Comparison of ENCODE assay signal across 29 cellular contexts in genomic region chr9:8251566-8251965, GRCh38.
A peak's percentile ranks its signal among the peaks of the same experiment; 100 is the strongest.
DNase-seq lines count a peak whose midpoint lies in the region; ATAC-seq, FAIRE-seq and TF ChIP-seq lines count a peak whose summit lies in the region.
"Had no signal": no experiment of that assay in that cellular context is flagged by ENCODE, and none has a peak within 500 bp of the region (broad histone marks: within the 10 kb centered on the region; RNA-seq: fewer than 3 reads in every experiment).

No MANE protein-coding gene starts in this region.

- H3K9ac ChIP-seq in trophoblast cell (ENCODE audit: low read length), result no peak overlapping the region
- H3K9ac ChIP-seq: BLaER1 had no signal

- peaks cover 8% of the 10 kb centered on the region for H3K27me3 Mint-ChIP-seq in nephron progenitor cell (ENCODE audit: low read depth, poor library complexity)

- no peak overlapping the region for H3K4me3 Mint-ChIP-seq in nephron progenitor cell
- H3K4me3 Mint-ChIP-seq: CD4-positive, CD25-positive, alpha-beta regulatory T cell; T-helper 1 cell treated with Interleukin-12 subunit alpha and Interleukin-12 subunit beta and Interleukin-4 antibody, amounts not matched to agents 30 μg/mL and 1 μg/mL, for 36 hours had no signal

- H3K79me1 ChIP-seq in trophoblast cell (ENCODE audit: low read length), result no peaks in the 10 kb centered on the region

- H3K79me2 ChIP-seq in trophoblast cell (ENCODE audit: control insufficient read depth, insufficient read depth, low read length, poor library complexity), result no peaks in the 10 kb centered on the region

- no peak overlapping the region for H3K14ac ChIP-seq in trophoblast cell (ENCODE audit: low read length)

- H2AK5ac ChIP-seq in trophoblast cell (ENCODE audit: low read length), result no peak overlapping the region

- peaks cover 6% of the 10 kb centered on the region for H3K4me1 Mint-ChIP-seq in nephron progenitor cell
- H3K4me1 Mint-ChIP-seq: CD4-positive, CD25-positive, alpha-beta regulatory T cell had no signal

- no peak overlapping the region for H3K18ac ChIP-seq in trophoblast cell (ENCODE audit: low read length)

- no peak overlapping the region for H3K4me2 ChIP-seq in trophoblast cell (ENCODE audit: low read length)
- H3K4me2 ChIP-seq: BLaER1 had no signal

- no peak overlapping the region for H3K4me3 ChIP-seq in bronchial epithelial cell (ENCODE audit: low read depth, low read length)
- no peak overlapping the region for H3K4me3 ChIP-seq in trophoblast cell (ENCODE audit: low read depth, low read length)
- H3K4me3 ChIP-seq: BLaER1, GM12878, K562, SK-N-MC had no signal

- FAIRE-seq in bronchial epithelial cell (lab: Jason Lieb, UNC), result peak; percentile 7
- FAIRE-seq: A204.1, GM12878, HTR-8/SVneo, K562, RCC 7860 had no signal

- no peak overlapping the region for H3K23ac ChIP-seq in trophoblast cell (ENCODE audit: low read length)

- no peak overlapping the region for H2BK12ac ChIP-seq in trophoblast cell (ENCODE audit: low read length)

- H2BK5ac ChIP-seq in trophoblast cell (ENCODE audit: low read depth, low read length, poor library complexity), result no peak overlapping the region

- H2AFZ ChIP-seq in trophoblast cell (ENCODE audit: insufficient read depth, low read length, poor library complexity), result no peak overlapping the region

- no peaks in the 10 kb centered on the region for H3K4me1 ChIP-seq in trophoblast cell (ENCODE audit: control insufficient read depth in 1 of 2, insufficient read depth in 2 of 2, low read length in 2 of 2)
- H3K4me1 ChIP-seq: BLaER1 had no signal

- H3K9me3 Mint-ChIP-seq in nephron progenitor cell, result no peaks in the 10 kb centered on the region
- H3K9me3 Mint-ChIP-seq: T-helper 1 cell treated with Interleukin-12 subunit alpha and Interleukin-12 subunit beta and Interleukin-4 antibody, amounts not matched to agents 30 μg/mL and 1 μg/mL, for 36 hours had no signal

- H3K9me3 ChIP-seq in trophoblast cell (ENCODE audit: insufficient read depth, low read depth, low read length), result no peaks in the 10 kb centered on the region
- H3K9me3 ChIP-seq: BLaER1 had no signal

- no peak overlapping the region for H2BK120ac ChIP-seq in trophoblast cell (ENCODE audit: insufficient read depth, low read length, poor library complexity)

- DNase-seq in G401 (ENCODE audit: low spot score) (peak; percentile 83), NCI-H146 (lab: John Stamatoyannopoulos, UW) (peak; percentile 81), bronchial epithelial cell (ENCODE audit: low read depth) (no peak), nephron progenitor cell (no peak), trophoblast cell (no peak), DMS153 treated with DMSO at 0.1 percent for 48 hours (lab: John Stamatoyannopoulos, UW; ENCODE audit: unreplicated experiment) (no peak)
- DNase-seq: CD4-positive, CD25-positive, alpha-beta regulatory T cell; DMS153; GDM1; GOT3; Kasumi-1; MV-4-11; NCI-H1105; NCI-H187; NCI-H2081 treated with DMSO at 0.1 percent for 48 hours; NCI-H526 treated with DMSO at 0.1 percent for 48 hours; SIG-M5; SW 1271 had no signal

- H4K8ac ChIP-seq in trophoblast cell (ENCODE audit: low read depth, low read length), result no peak overlapping the region

- no peak for TF ChIP-seq CTCF in bronchial epithelial cell (IDR thresholded peaks at IDR 0.05; ENCODE audit: insufficient read depth, low read length, severe bottlenecking)
- TF ChIP-seq CTCF in nephron progenitor cell (IDR thresholded peaks at IDR 0.05), result no peak

- no peaks in the 10 kb centered on the region for H3K27me3 ChIP-seq in bronchial epithelial cell (ENCODE audit: control insufficient read depth, insufficient read depth, low read length)
- H3K27me3 ChIP-seq in trophoblast cell (ENCODE audit: insufficient read depth, low read length), result no peaks in the 10 kb centered on the region
- H3K27me3 ChIP-seq: BLaER1 had no signal

- no peak overlapping the region for H4K12ac ChIP-seq in trophoblast cell (ENCODE audit: low read depth, low read length)

- no peaks in the 10 kb centered on the region for H3K36me3 Mint-ChIP-seq in nephron progenitor cell (ENCODE audit: low read depth)
- H3K36me3 Mint-ChIP-seq: CD4-positive, CD25-positive, alpha-beta regulatory T cell had no signal

- in situ Hi-C loops in G401 (cut with HindIII; ENCODE audit: low sequenced_read_pairs), result no loop called here

- ATAC-seq in HG03460 (IDR thresholded peaks at IDR 0.05; ENCODE audit: unreplicated experiment) (no peak), HG02571 (IDR thresholded peaks at IDR 0.05; ENCODE audit: unreplicated experiment) (no peak)
- ATAC-seq: GM12878, HCT116, K562 had no signal

- no peak overlapping the region for H3K27ac ChIP-seq in trophoblast cell (ENCODE audit: low read depth, low read length)
- H3K27ac ChIP-seq: BLaER1, SK-N-MC had no signal

- no peak overlapping the region for H3K4ac ChIP-seq in trophoblast cell (ENCODE audit: low read depth, low read length)

- H3K36me3 ChIP-seq in bronchial epithelial cell (ENCODE audit: control insufficient read depth, insufficient read depth, low read length), result no peaks in the 10 kb centered on the region
- H3K36me3 ChIP-seq in trophoblast cell (ENCODE audit: control insufficient read depth in 1 of 2, insufficient read depth in 2 of 2, low read length in 2 of 2), result no peaks in the 10 kb centered on the region
- H3K36me3 ChIP-seq: BLaER1 had no signal

- no peak overlapping the region for H4K91ac ChIP-seq in trophoblast cell (ENCODE audit: low read depth, low read length)

- peak overlapping the region; percentile 79 for H3K27ac Mint-ChIP-seq in nephron progenitor cell
- H3K27ac Mint-ChIP-seq: CD4-positive, CD25-positive, alpha-beta regulatory T cell; T-helper 1 cell treated with Interleukin-12 subunit alpha and Interleukin-12 subunit beta and Interleukin-4 antibody, amounts not matched to agents 30 μg/mL and 1 μg/mL, for 36 hours had no signal

Comparison
In these comparisons a context has a peak if more than half of its experiments do, and no peak if none do; other contexts are left out.
1. DNase-seq: peak in G401 (single experiment) and NCI-H146 (single experiment); none in bronchial epithelial cell (single experiment), nephron progenitor cell (single experiment), trophoblast cell (0 of 2) and DMS153 treated with DMSO at 0.1 percent for 48 hours (single experiment).